12 cellular contexts compared by ENCODE assay signal in the genomic region with DNA sequence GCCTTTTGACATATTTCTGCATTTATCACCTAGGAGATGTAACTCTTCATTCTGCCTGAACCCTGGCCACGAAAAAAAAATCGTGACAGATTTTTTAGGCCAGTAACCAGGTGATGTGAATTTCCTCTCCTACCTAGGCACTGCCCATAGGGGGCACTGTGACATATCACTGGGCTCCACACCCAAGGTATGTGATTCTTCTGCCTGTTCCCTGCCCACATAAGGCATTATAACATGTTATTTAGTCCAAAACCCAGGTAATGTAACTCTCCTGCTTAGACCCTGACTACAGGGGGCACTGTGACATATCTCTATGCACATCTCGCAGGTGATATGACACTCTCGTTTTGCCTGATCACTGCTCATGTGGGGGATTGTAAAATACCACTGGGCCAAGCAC. TPM values are rescaled to one million over a fixed set of nuclear protein-coding genes. Genes with fewer than 3 reads are reported as not detected.
DNase-seq lines count a peak whose midpoint lies in the region; ATAC-seq and TF ChIP-seq lines count a peak whose summit lies in the region.
"Had no signal": no experiment of that assay in that cellular context is flagged by ENCODE, and none has a peak within 500 bp of the region (broad histone marks: within the 10 kb centered on the region; RNA-seq: fewer than 3 reads in every experiment).

No MANE protein-coding gene starts in this region.

- intact Hi-C loops in MCF 10A (cut with micrococcal nuclease), result no loop called here
- intact Hi-C loops in mammary epithelial cell (cut with micrococcal nuclease), result loop anchor here (5.0 kb wide), 1 partner anchor 311 kb away; no protein-coding TSS in a partner anchor

- no peak overlapping the region for H2AFZ ChIP-seq in mammary epithelial cell (ENCODE audit: low read depth, low read length)

- no peak for DNase-seq in MCF 10A (ENCODE audit: unreplicated experiment)
- no peak for DNase-seq in mammary epithelial cell
- DNase-seq in NB4 (ENCODE audit: low read depth), result peak; percentile 54
- no peak for DNase-seq in cardiac fibroblast (ENCODE audit: low read depth in 2 of 2)
- DNase-seq in stimulated activated naive CD8-positive, alpha-beta T cell treated with anti-CD3 and anti-CD28 coated beads, Interleukin-15, Interleukin-2, amounts not matched to agents 100 U/mL and 50 U/mL, for 24 hours, result peak; percentile 17
- no peak for DNase-seq in pons (ENCODE audit: low spot score)
- no peak for DNase-seq in central memory CD4-positive, alpha-beta T cell
- DNase-seq: AML-193, Kasumi-1, kidney, NCI-H2081 treated with DMSO at 0.1 percent for 48 hours had no signal

- H3K4me3 ChIP-seq in mammary epithelial cell (replicated peaks in 1 of 3; ENCODE audit: insufficient read depth in 1 of 3, low read depth in 2 of 3, low read length in 3 of 3) (no peak overlapping the region), NB4 (ENCODE audit: low read depth, low read length) (no peak overlapping the region), cardiac fibroblast (replicated peaks in 1 of 2; ENCODE audit: low read depth in 2 of 2, low read length in 2 of 2) (no peak overlapping the region)

- H3K4me1 ChIP-seq in mammary epithelial cell (ENCODE audit: insufficient read depth, low read length), result no peaks in the 10 kb centered on the region

- BruUV-seq in MCF 10A (replicated peaks; lab: Mats Ljungman, UMichigan) (no TSS peak), mammary epithelial cell (replicated peaks; lab: Mats Ljungman, UMichigan) (no TSS peak)

- no peaks in the 10 kb centered on the region for H3K79me2 ChIP-seq in mammary epithelial cell (ENCODE audit: insufficient read depth, low read length)

- no peak for TF ChIP-seq POLR2A in NB4 (IDR thresholded peaks at IDR 0.05; ENCODE audit: extremely low read depth, insufficient read length)

- H3K27ac ChIP-seq in mammary epithelial cell (ENCODE audit: insufficient read depth, low read depth, low read length), result no peak overlapping the region

- CTCF ChIA-PET in MCF 10A (lab: Yijun Ruan, JAX) (no interaction called here), mammary epithelial cell (lab: Charles Lee; ENCODE audit: low non-redundant PET) (no interaction called here)

- no peaks in the 10 kb centered on the region for H3K36me3 Mint-ChIP-seq in MCF 10A (ENCODE audit: insufficient read depth, unreplicated experiment)

- 63% methylated on average over 4 of the region's 4 CpGs for WGBS in mammary epithelial cell (ENCODE audit: low coverage, missing lambda C conversion rate)

- no peak overlapping the region for H3K9ac ChIP-seq in mammary epithelial cell (ENCODE audit: insufficient read depth, low read length)

- TF ChIP-seq CTCF in MCF 10A (IDR thresholded peaks at IDR 0.05; ENCODE audit: unreplicated experiment) (peak; percentile 13), mammary epithelial cell (conservative IDR thresholded peaks at IDR 0.05 in 1 of 2, IDR thresholded peaks at IDR 0.05 in 1 of 2; ENCODE audit: extremely low read depth in 1 of 2, insufficient read depth in 1 of 2, low read depth in 1 of 2, low read length in 2 of 2) (peak in 1 of 2 donors; percentile 35), NB4 (IDR thresholded peaks at IDR 0.05; ENCODE audit: low read depth, low read length) (peak; percentile 64), cardiac fibroblast (IDR thresholded peaks at IDR 0.05; ENCODE audit: low read depth, low read length) (peak; percentile 0)

- in situ Hi-C loops in mammary epithelial cell (cut with MboI; ENCODE audit: low sequenced_read_pairs in 2 of 2), result no loop called here

- H3K9me3 Mint-ChIP-seq in MCF 10A (ENCODE audit: unreplicated experiment), result peaks cover 28% of the 10 kb centered on the region

- no peaks in the 10 kb centered on the region for H3K27me3 Mint-ChIP-seq in MCF 10A (ENCODE audit: insufficient read depth, unreplicated experiment)

- no peak overlapping the region for H3K4me2 ChIP-seq in mammary epithelial cell (ENCODE audit: insufficient read depth, low read depth, low read length)

- no peaks in the 10 kb centered on the region for H3K27me3 ChIP-seq in mammary epithelial cell (ENCODE audit: insufficient read depth, low read length)

- no peaks in the 10 kb centered on the region for H4K20me1 ChIP-seq in mammary epithelial cell (ENCODE audit: insufficient read depth, low read length)

- H3K4me1 Mint-ChIP-seq in MCF 10A (ENCODE audit: insufficient read depth, unreplicated experiment), result no peaks in the 10 kb centered on the region

- no peak overlapping the region for H3K27ac Mint-ChIP-seq in MCF 10A (ENCODE audit: low read depth, unreplicated experiment)

- POLR2A ChIA-PET in MCF 10A (lab: Yijun Ruan, JAX), result no interaction called here

- no peak for ATAC-seq in stimulated activated naive CD8-positive, alpha-beta T cell treated with anti-CD3 and anti-CD28 coated beads, Interleukin-15, Interleukin-2, amounts not matched to agents 100 U/mL and 50 U/mL, for 24 hours
- no peak for ATAC-seq in GM18520 (IDR thresholded peaks at IDR 0.05; ENCODE audit: unreplicated experiment)

- H3K36me3 ChIP-seq in mammary epithelial cell (ENCODE audit: insufficient read depth, low read length), result no peaks in the 10 kb centered on the region

- H3K9me3 ChIP-seq in mammary epithelial cell (replicated peaks; ENCODE audit: insufficient read depth, low read length), result peaks cover 11% of the 10 kb centered on the region

- dilution Hi-C loops in mammary epithelial cell (cut with HindIII; ENCODE audit: low sequenced_read_pairs), result no loop called here

- H3K4me3 Mint-ChIP-seq in MCF 10A (ENCODE audit: unreplicated experiment), result no peak overlapping the region

RNA-seq across cellular contexts. Expression of a gene that starts 29.5 kb away (rescaled TPM):
- 4.6 and 5.0 TPM in 2 replicates for total RNA-seq in MCF 10A (2022)
- 1 to 10 TPM; 5.3 to 6.4 TPM for total RNA-seq in mammary epithelial cell
- 2.0 TPM for polyA plus RNA-seq in mammary epithelial cell
- polyA minus RNA-seq in mammary epithelial cell, result 19.0 TPM

Comparison
In these comparisons a context has a peak if more than half of its experiments do, and no peak if none do; other contexts are left out.
1. DNase-seq: peak in NB4 (single experiment) and stimulated activated naive CD8-positive, alpha-beta T cell treated with anti-CD3 and anti-CD28 coated beads, Interleukin-15, Interleukin-2, amounts not matched to agents 100 U/mL and 50 U/mL, for 24 hours (single experiment); none in MCF 10A (single experiment), mammary epithelial cell (single experiment), cardiac fibroblast (0 of 2), pons (single experiment) and central memory CD4-positive, alpha-beta T cell (single experiment).